8 cellular contexts compared by ENCODE assay signal in the genomic region with DNA sequence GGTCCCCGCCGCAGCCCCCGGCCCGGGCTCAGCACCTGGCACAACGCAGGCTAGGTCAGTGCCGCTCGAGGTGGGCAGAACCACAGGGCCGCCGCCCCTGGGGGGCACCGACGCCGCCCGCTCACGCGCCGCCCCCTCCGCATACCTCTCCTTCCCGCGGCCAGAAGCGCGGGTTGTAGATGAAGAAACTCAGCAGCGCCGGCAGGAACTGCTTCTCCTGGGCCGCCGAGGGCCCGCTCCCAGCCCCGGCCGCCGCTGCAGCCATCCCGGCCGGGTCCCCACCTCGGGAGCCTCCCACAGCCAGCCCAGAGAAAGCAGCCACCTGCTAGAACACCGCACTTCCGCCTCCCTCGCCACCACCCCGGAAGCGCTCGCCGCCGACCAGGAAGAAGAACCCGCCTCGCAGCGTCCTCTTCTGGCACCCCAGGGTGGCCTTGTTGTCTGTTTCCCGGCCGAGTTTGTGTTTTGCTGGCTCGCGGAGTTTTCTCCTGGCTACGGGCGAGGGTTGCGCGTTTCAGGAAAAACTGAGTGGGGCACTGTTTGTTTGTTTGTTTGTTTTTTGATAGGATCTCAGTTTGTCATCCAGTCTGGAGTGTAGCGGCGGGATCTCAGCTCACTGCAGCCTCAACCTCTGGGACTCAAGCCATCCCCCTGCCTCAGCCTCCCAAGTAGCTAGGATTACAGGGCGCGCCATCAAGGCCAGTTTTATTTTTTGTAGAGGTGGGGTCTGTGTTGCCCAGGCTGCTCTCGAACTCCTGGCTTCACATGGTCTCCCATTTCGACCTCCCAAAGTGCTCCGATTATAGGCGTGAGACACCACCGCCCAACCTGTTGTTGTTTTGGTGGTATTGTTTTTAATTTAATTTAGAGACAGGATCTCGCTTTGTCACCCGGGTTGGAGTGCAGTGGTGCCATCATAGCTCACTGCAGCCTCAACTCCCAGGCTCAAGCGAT. TPM values are rescaled to one million over a fixed set of nuclear protein-coding genes. Genes with fewer than 3 reads are reported as not detected.
DNase-seq lines count a peak whose midpoint lies in the region; ATAC-seq, FAIRE-seq and TF ChIP-seq lines count a peak whose summit lies in the region.

No MANE protein-coding gene starts in this region.

- no peaks in the 10 kb centered on the region for H3K9me3 ChIP-seq in right cardiac atrium (ENCODE audit: control insufficient read depth, low read length)

- DNase-seq in GM12891 (ENCODE audit: insufficient read length, low spot score) (peak; percentile 90), NCI-H1105 treated with DMSO at 0.1 percent for 48 hours (lab: John Stamatoyannopoulos, UW) (peak; percentile 65), T-helper 1 cell (peak; percentile 65 to 87 (median 75)), right cardiac atrium (peak; percentile 83 to 92 (median 91)), OCI-M2 (lab: John Stamatoyannopoulos, UW; ENCODE audit: unreplicated experiment) (no peak)

- H3K27me3 ChIP-seq in right cardiac atrium (ENCODE audit: control insufficient read depth, insufficient read depth): no peaks in the 10 kb centered on the region
- no peaks in the 10 kb centered on the region for H3K27me3 ChIP-seq in rectal smooth muscle tissue (ENCODE audit: control insufficient read depth, insufficient read depth, low read length)

- FAIRE-seq in GM12891 (lab: Jason Lieb, UNC): peak; percentile 76

- WGBS in right cardiac atrium: 14% methylated on average over 63 of the region's 63 CpGs

- no peaks in the 10 kb centered on the region for H3K36me3 ChIP-seq in rectal smooth muscle tissue (ENCODE audit: control insufficient read depth, insufficient read depth, low read length)

- H3K4me3 ChIP-seq in right cardiac atrium (ENCODE audit: low read length) (peak overlapping the region; percentile 68), rectal smooth muscle tissue (ENCODE audit: low read length) (peak overlapping the region; percentile 91)

- ATAC-seq in HG02642 (IDR thresholded peaks at IDR 0.05; ENCODE audit: poor library complexity, unreplicated experiment) (peak; percentile 99), right cardiac atrium (peak; percentile 95)

- H3K4me1 ChIP-seq in right cardiac atrium (ENCODE audit: control insufficient read depth, insufficient read depth, low read length): peaks cover 3% of the 10 kb centered on the region
- peaks cover 2% of the 10 kb centered on the region for H3K4me1 ChIP-seq in rectal smooth muscle tissue (ENCODE audit: control insufficient read depth, insufficient read depth, low read length)

- H3K9ac ChIP-seq in rectal smooth muscle tissue (ENCODE audit: low read length): peak overlapping the region; percentile 73

- intact Hi-C loops in right cardiac atrium (cut with DNase I): no loop called here

- TF ChIP-seq POLR2A in GM12891 (IDR thresholded peaks at IDR 0.05; ENCODE audit: low read depth, low read length): peak; percentile 86

- H3K27ac ChIP-seq in angular gyrus (ENCODE audit: low read depth, low read length): peak overlapping the region; percentile 29
- peak overlapping the region; percentile 10 for H3K27ac ChIP-seq in right cardiac atrium (ENCODE audit: low read length)
- peak overlapping the region; percentile 63 for H3K27ac ChIP-seq in rectal smooth muscle tissue (ENCODE audit: low read depth, low read length)

TF ChIP-seq in GM12891, 5 proteins besides CTCF, POLR2A, EP300 and RAD21:
- TF ChIP-seq SPI1 (IDR thresholded peaks at IDR 0.05; ENCODE audit: low read depth, low read length) (peak; percentile 68), POLR2AphosphoS5 (IDR thresholded peaks at IDR 0.05; ENCODE audit: low read depth, low read length) (peak; percentile 86), TAF1 (IDR thresholded peaks at IDR 0.05; ENCODE audit: low read depth, low read length) (peak; percentile 70), PAX5 (IDR thresholded peaks at IDR 0.05; ENCODE audit: insufficient read depth, low read length, severe bottlenecking) (no peak), POU2F2 (IDR thresholded peaks at IDR 0.05; ENCODE audit: low read depth, low read length) (peak; percentile 45)

RNA-seq across cellular contexts. Expression of gene OCM2, which starts 17.7 kb away (rescaled TPM):
- polyA plus RNA-seq in GM12891 (2012; ENCODE audit: low read depth, missing spikeins): not detected
- total RNA-seq in right cardiac atrium: not detected
- not detected for polyA plus RNA-seq in right cardiac atrium

Comparison
In these comparisons a context has a peak if more than half of its experiments do, and no peak if none do; other contexts are left out.
1. H3K27ac ChIP-seq: peak in every context shown above with its lines; median percentile 63 in rectal smooth muscle tissue; 29 in angular gyrus; 10 in right cardiac atrium.